In genomic region chr6:31497595-31498476, GRCh38 we compare ENCODE assay signal across 8 cellular contexts. TPM values are rescaled to one million over a fixed set of nuclear protein-coding genes. Genes with fewer than 3 reads are reported as not detected.
A peak's percentile ranks its signal among the peaks of the same experiment; 100 is the strongest.
DNase-seq lines count a peak whose midpoint lies in the region; ATAC-seq, FAIRE-seq and TF ChIP-seq lines count a peak whose summit lies in the region.

Gene MICB (plus strand): TSS chr6:31498145. CDS start chr6:31498194, 49 bp downstream.

- DNase-seq in DND-41 = peak; percentile 87
- no peak for DNase-seq in H54 (ENCODE audit: insufficient read length, low spot score)
- DNase-seq in NCI-H1436 (lab: John Stamatoyannopoulos, UW) = peak; percentile 85
- DNase-seq in activated CD4-positive, CD25-positive, alpha-beta regulatory T cell treated with anti-CD3 and anti-CD28 coated beads, Interleukin-2, amount 50 U/mL, for 72 hours = peak; percentile 73
- DNase-seq in cerebellar cortex (ENCODE audit: low spot score) = peak; percentile 94
- DNase-seq in kidney = peak; percentile 90
- peak; percentile 66 to 84 (median 71) for DNase-seq in stimulated activated CD4-positive, alpha-beta T cell treated with anti-CD3 and anti-CD28 coated beads, Interleukin-1b, Interleukin-23, amount 100 ng/mL, for 24 hours (ENCODE audit: low read depth in 4 of 4, low spot score in 1 of 4)

- no peak for FAIRE-seq in H54 (lab: Jason Lieb, UNC)
- no peak for FAIRE-seq in kidney (lab: Jason Lieb, UNC)

- no peak for TF ChIP-seq CTCF in DND-41 (IDR thresholded peaks at IDR 0.05; ENCODE audit: borderline replicate concordance, extremely low read depth, low read length, poor library complexity, severe bottlenecking)
- TF ChIP-seq CTCF in kidney (IDR thresholded peaks at IDR 0.05; ENCODE audit: borderline replicate concordance, extremely low read depth, insufficient read depth) = no peak

- no peaks in the 10 kb centered on the region for H3K27me3 ChIP-seq in DND-41 (ENCODE audit: insufficient read depth, low read length, poor library complexity)

- peak within 1 kb of the TSS; percentile 75 for H2AFZ ChIP-seq in DND-41 (ENCODE audit: low read depth, low read length)

- peak; percentile 74 for ATAC-seq in DND-41 (ENCODE audit: insufficient read depth, low read depth)
- no peak for ATAC-seq in HG02884 (IDR thresholded peaks at IDR 0.05; ENCODE audit: unreplicated experiment)

- peak within 1 kb of the TSS; percentile 56 for H3K9ac ChIP-seq in DND-41 (ENCODE audit: low read depth, low read length)
- peak within 1 kb of the TSS; percentile 67 for H3K9ac ChIP-seq in kidney (ENCODE audit: low read length in 2 of 2)

- H3K36me3 ChIP-seq in DND-41 (ENCODE audit: insufficient read depth, low read length) (no peaks in the 10 kb centered on the region; the same call in 1 of the 2 replicates), kidney (ENCODE audit: control insufficient read depth in 1 of 2, insufficient read depth in 2 of 2, low read length in 2 of 2) (no peaks in the 10 kb centered on the region)

- TF ChIP-seq POLR2A in H54 (IDR thresholded peaks at IDR 0.05; ENCODE audit: low read depth, low read length) = peak; percentile 56

- peaks cover 35% of the 10 kb centered on the region for H4K20me1 ChIP-seq in DND-41 (ENCODE audit: insufficient read depth, low read length)

- H3K4me1 ChIP-seq in DND-41 (ENCODE audit: insufficient read depth, low read length) (peaks cover 54% of the 10 kb centered on the region), kidney (ENCODE audit: control insufficient read depth in 1 of 2, insufficient read depth in 1 of 2, low read depth in 1 of 2, low read length in 2 of 2) (peaks cover 2 to 3% of the 10 kb centered on the region in 2 donors)

- peaks cover 90% of the 10 kb centered on the region for H3K79me2 ChIP-seq in DND-41 (ENCODE audit: insufficient read depth, low read length)

- H3K9me3 ChIP-seq in DND-41 (ENCODE audit: insufficient read depth, low read length, severe bottlenecking) (no peaks in the 10 kb centered on the region), kidney (ENCODE audit: control insufficient read depth in 1 of 2, low read length in 2 of 2) (no peaks in the 10 kb centered on the region)

- intact Hi-C loops in kidney (cut with DNase I) = no loop called here

- H3K4me2 ChIP-seq in DND-41 (ENCODE audit: insufficient read depth, low read length) = peak within 1 kb of the TSS; percentile 94

- H3K27ac ChIP-seq in DND-41 (ENCODE audit: low read length) (peak within 1 kb of the TSS; percentile 53), kidney (ENCODE audit: low read depth in 2 of 2, low read length in 2 of 2) (peak within 1 kb of the TSS in 1 of 2 donors; percentile 79)

- H3K4me3 ChIP-seq in DND-41 (ENCODE audit: low read depth in 1 of 2, low read length in 2 of 2) = peak within 1 kb of the TSS; percentile 51 to 76
- H3K4me3 ChIP-seq in kidney (ENCODE audit: low read length in 2 of 2) = peak within 1 kb of the TSS; percentile 71 to 72

RNA-seq across cellular contexts. Expression of gene MICB, which starts in this region (rescaled TPM):
- 5.7 TPM for total RNA-seq in kidney
- polyA plus RNA-seq in kidney (ENCODE audit: insufficient read depth, low read depth, low replicate concordance) = 1.5 TPM
